ENCODE assay signal across 13 cellular contexts in the genomic region with DNA sequence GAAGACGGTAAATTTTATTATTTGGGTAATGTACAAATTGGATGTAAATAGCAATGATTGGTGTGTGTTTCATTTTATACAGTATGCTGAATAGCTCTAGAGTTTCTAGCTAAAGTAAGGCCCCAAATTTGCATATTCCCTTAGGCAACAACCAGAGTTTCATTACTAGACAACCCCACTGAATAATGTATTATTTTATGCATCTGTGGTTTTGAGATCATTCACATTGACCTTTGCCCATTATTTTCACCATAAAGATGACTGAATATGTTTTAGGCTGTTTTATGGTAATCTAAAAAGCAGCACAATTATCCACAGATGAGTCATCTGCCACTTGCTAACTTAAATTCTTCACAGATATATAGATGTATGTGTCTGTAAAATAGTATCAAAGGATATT. TPM values are rescaled to one million over a fixed set of nuclear protein-coding genes. Genes with fewer than 3 reads are reported as not detected.
DNase-seq lines count a peak whose midpoint lies in the region; ATAC-seq lines count a peak whose summit lies in the region.
"Had no signal": no experiment of that assay in that cellular context is flagged by ENCODE, and none has a peak within 500 bp of the region (broad histone marks: within the 10 kb centered on the region; RNA-seq: fewer than 3 reads in every experiment).

No MANE protein-coding gene starts in this region.

- ATAC-seq in GM18498 (IDR thresholded peaks at IDR 0.05; ENCODE audit: unreplicated experiment) (peak; percentile 66), GM21447 (IDR thresholded peaks at IDR 0.05; ENCODE audit: unreplicated experiment) (peak; percentile 61), HG02623 (IDR thresholded peaks at IDR 0.05; ENCODE audit: unreplicated experiment) (no peak)
- ATAC-seq: mucosa of descending colon, pancreas, T-helper 17 cell had no signal

- DNase-seq in M059J (ENCODE audit: low read depth) (peak; percentile 76), iris pigment epithelial cell (ENCODE audit: low read depth) (peak; percentile 23), DMS153 treated with DMSO at 0.1 percent for 48 hours (lab: John Stamatoyannopoulos, UW; ENCODE audit: unreplicated experiment) (no peak)
- no peak for DNase-seq in central memory CD4-positive, alpha-beta T cell
- DNase-seq: activated naive CD4-positive, alpha-beta T cell treated with anti-CD3 and anti-CD28 coated beads, Interleukin-2, amount 10 ng/mL, durations not matched to agents 7 days and 5 days; mucosa of descending colon; pancreas; stimulated activated CD4-positive, alpha-beta T cell treated with anti-CD3 and anti-CD28 coated beads, Interleukin-12 subunit alpha, Interleukin-12 subunit beta, amount 100 ng/mL, for 4 hours; T-helper 17 cell; transverse colon had no signal

RNA-seq across cellular contexts. Expression of a gene that starts 44.5 kb away (rescaled TPM):
- total RNA-seq in M059J (2014; rRNA removed; shearing (Covaris generic)): 13.0 and 23.0 TPM in 2 replicates

RNA-seq across cellular contexts. Expression of a gene that starts 51.9 kb away (rescaled TPM):
- total RNA-seq in M059J (2014; rRNA removed; shearing (Covaris generic)): 6.6 and 10.6 TPM in 2 replicates

Comparison
In these comparisons a context has a peak if more than half of its experiments do, and no peak if none do; other contexts are left out.
1. DNase-seq: peak in M059J (single experiment) and iris pigment epithelial cell (single experiment); none in DMS153 treated with DMSO at 0.1 percent for 48 hours (single experiment) and central memory CD4-positive, alpha-beta T cell (single experiment).